Comparison of ENCODE assay signal across 18 cellular contexts in the genomic region with DNA sequence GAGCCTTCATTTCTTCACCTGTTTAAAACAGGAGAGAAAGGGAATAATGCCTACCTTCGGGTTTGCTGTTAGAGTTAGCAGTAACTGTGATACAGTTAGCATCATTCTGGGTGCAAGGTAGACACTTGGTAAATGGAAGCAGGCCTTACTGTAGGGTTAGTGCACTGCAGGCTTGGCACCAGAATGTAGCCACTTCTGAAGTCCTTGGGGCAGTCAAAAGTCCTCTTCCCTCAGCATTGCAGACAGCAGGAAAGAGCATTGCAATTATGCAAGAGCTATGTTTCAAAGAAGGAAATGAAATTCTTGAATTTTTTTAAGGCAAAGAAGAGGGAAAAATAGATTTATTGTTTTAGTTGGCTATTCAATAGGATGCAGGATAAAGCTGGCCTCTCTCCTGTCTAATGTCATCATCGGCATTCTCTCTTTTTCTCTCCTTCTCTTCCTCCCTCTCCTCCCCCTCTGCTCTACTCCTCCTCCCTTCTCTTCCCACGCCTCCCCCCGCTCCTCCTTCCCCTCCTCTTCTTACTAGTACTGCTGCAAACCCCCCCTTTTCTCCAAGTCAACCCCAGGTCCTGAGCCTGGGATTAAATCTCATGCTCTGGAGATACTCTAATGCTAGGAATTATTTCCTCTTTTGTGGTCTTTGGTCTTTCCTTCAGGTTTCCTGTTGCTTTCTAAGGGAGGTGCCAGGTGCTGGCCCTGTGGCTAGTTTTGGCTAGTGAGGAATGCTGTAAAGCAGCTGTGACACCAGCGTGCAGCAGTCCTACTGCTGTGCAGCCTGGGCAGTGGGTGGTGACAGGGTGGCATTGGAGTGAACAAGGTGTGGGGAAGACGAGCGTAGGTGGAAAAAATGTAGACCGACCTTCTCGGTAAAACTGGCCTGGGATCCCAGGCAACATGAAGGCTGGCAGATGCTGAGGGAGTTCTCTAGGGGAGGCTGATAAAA. TPM values are rescaled to one million over a fixed set of nuclear protein-coding genes. Genes with fewer than 3 reads are reported as not detected.
DNase-seq lines count a peak whose midpoint lies in the region; ATAC-seq, FAIRE-seq and TF ChIP-seq lines count a peak whose summit lies in the region.
"Had no signal": no experiment of that assay in that cellular context is flagged by ENCODE, and none has a peak within 500 bp of the region (broad histone marks: within the 10 kb centered on the region; RNA-seq: fewer than 3 reads in every experiment).

No MANE protein-coding gene starts in this region.

- CTCF ChIA-PET in HEK293 (lab: Yijun Ruan, JAX), result no interaction called here
- CTCF ChIA-PET in HepG2 (lab: Yijun Ruan, JAX; ENCODE audit: low intra/inter-chr PET ratio, low total read pairs), result no interaction called here

- H3K9ac ChIP-seq in BLaER1 treated with 17β-estradiol and CSF1 and Interleukin-3, amounts not matched to agents 10 nM and 100 nM, result peak overlapping the region in 2 of 11 experiments; percentile 8 to 36; a peak in 2 of 22 replicates
- no peak overlapping the region for H3K9ac ChIP-seq in adipocyte (ENCODE audit: low read length)
- H3K9ac ChIP-seq in HepG2 (ENCODE audit: insufficient read depth, low read depth, low read length), result no peak overlapping the region

- no peak for FAIRE-seq in HepG2 (lab: Jason Lieb, UNC)
- no peak for FAIRE-seq in RCC 7860 (lab: Jason Lieb, UNC)
- FAIRE-seq: astrocyte had no signal

- POLR2A ChIA-PET in HEK293 (lab: Yijun Ruan, JAX) (no interaction called here), HepG2 (lab: Yijun Ruan, JAX) (interaction anchor here (2.3 kb wide), 1 partner anchor 22 kb away, joined by 5 read pairs; the partner anchor contains the start of gene EEFSEC)

- TF ChIP-seq EP300 in HepG2 (IDR thresholded peaks at IDR 0.05; ENCODE audit: low read depth in 2 of 2, low read length in 2 of 2), result no peak
- TF ChIP-seq EP300 in HepG2 (CRISPR knock-in tag; IDR thresholded peaks at IDR 0.05; ENCODE audit: borderline replicate concordance), result no peak

- peak overlapping the region; percentile 33 to 86 (median 69) for H3K4me2 ChIP-seq in BLaER1 treated with 17β-estradiol and CSF1 and Interleukin-3, amounts not matched to agents 10 nM and 100 nM
- H3K4me2 ChIP-seq in HepG2 (ENCODE audit: low read depth, low read length), result no peak overlapping the region

- H3K9me3 ChIP-seq in BLaER1 treated with 17β-estradiol and CSF1 and Interleukin-3, amounts not matched to agents 10 nM and 100 nM (replicated peaks in 1 of 11), result no peaks in the 10 kb centered on the region
- H3K9me3 ChIP-seq in HEK293 (ENCODE audit: control insufficient read depth, insufficient read depth, low read depth, low read length) (no peaks in the 10 kb centered on the region), adipocyte (ENCODE audit: control insufficient read depth, low read length) (no peaks in the 10 kb centered on the region), HepG2 (ENCODE audit: low read length) (no peaks in the 10 kb centered on the region)
- H3K9me3 ChIP-seq: MG63, neutrophil, sigmoid colon had no signal

- no peaks in the 10 kb centered on the region for H3K36me3 ChIP-seq in BLaER1 treated with 17β-estradiol and CSF1 and Interleukin-3, amounts not matched to agents 10 nM and 100 nM
- H3K36me3 ChIP-seq in HEK293 (ENCODE audit: control insufficient read depth in 2 of 2, insufficient read depth in 1 of 2, low read length in 2 of 2) (no peaks in the 10 kb centered on the region), adipocyte (ENCODE audit: control insufficient read depth, insufficient read depth, low read length, severe bottlenecking) (no peaks in the 10 kb centered on the region), HepG2 (replicated peaks in 1 of 2; ENCODE audit: control insufficient read depth in 1 of 2, insufficient read depth in 2 of 2, low read length in 2 of 2) (peaks cover 0 to 4% of the 10 kb centered on the region in 2 experiments; a peak in 1 of 5 replicates)
- H3K36me3 ChIP-seq: MG63, neutrophil, sigmoid colon had no signal

- intact Hi-C loops in HepG2 (cut with micrococcal nuclease; ENCODE audit: unreplicated experiment), result loop anchor here (5.0 kb wide), 3 partner anchors 52 to 252 kb away; no protein-coding TSS in a partner anchor

- H3K27me3 ChIP-seq in BLaER1 treated with 17β-estradiol and CSF1 and Interleukin-3, amounts not matched to agents 10 nM and 100 nM, result no peaks in the 10 kb centered on the region
- H3K27me3 ChIP-seq in adipocyte (replicated peaks; ENCODE audit: control insufficient read depth, insufficient read depth, low read length), result no peaks in the 10 kb centered on the region
- H3K27me3 ChIP-seq in HepG2 (ENCODE audit: control insufficient read depth in 1 of 2, insufficient read depth in 2 of 2, low read length in 2 of 2), result no peaks in the 10 kb centered on the region
- H3K27me3 ChIP-seq: MG63, neutrophil, sigmoid colon had no signal

- H4K20me1 ChIP-seq in BLaER1 treated with 17β-estradiol and CSF1 and Interleukin-3, amounts not matched to agents 10 nM and 100 nM, result peaks cover 0 to 87% (median 43%) of the 10 kb centered on the region in 11 experiments; a peak in 20 of 22 replicates
- H4K20me1 ChIP-seq in HepG2 (ENCODE audit: insufficient read depth, low read length), result no peaks in the 10 kb centered on the region

- ATAC-seq in HepG2 (no peak), GM21367 (IDR thresholded peaks at IDR 0.05; ENCODE audit: unreplicated experiment) (no peak)

- peaks cover 53% of the 10 kb centered on the region for H3K79me2 ChIP-seq in HepG2 (ENCODE audit: insufficient read depth, low read length)

- TF ChIP-seq CTCF in HEK293 (tag by site-specific recombination; IDR thresholded peaks at IDR 0.05) (no peak), HepG2 (CRISPR knock-in tag; IDR thresholded peaks at IDR 0.05) (no peak)

- H3K4me1 ChIP-seq in BLaER1 treated with 17β-estradiol and CSF1 and Interleukin-3, amounts not matched to agents 10 nM and 100 nM, result peaks cover 20 to 43% (median 29%) of the 10 kb centered on the region in 10 experiments
- H3K4me1 ChIP-seq in HEK293 (ENCODE audit: control insufficient read depth, insufficient read depth, low read length), result no peaks in the 10 kb centered on the region
- H3K4me1 ChIP-seq in adipocyte (ENCODE audit: control insufficient read depth, insufficient read depth, low read length), result peaks cover 21% of the 10 kb centered on the region
- H3K4me1 ChIP-seq in HepG2 (ENCODE audit: insufficient read depth, low read length), result peaks cover 64% of the 10 kb centered on the region

- no peak for TF ChIP-seq POLR2A in HepG2 (IDR thresholded peaks at IDR 0.05; ENCODE audit: insufficient read depth in 1 of 2, low read depth in 2 of 2, low read length in 2 of 2)

- H3K27ac ChIP-seq in BLaER1 treated with 17β-estradiol and CSF1 and Interleukin-3, amounts not matched to agents 10 nM and 100 nM, result no peak overlapping the region
- H3K27ac ChIP-seq in HEK293 (ENCODE audit: extremely low read depth, low read depth, low read length), result no peak overlapping the region
- no peak overlapping the region for H3K27ac ChIP-seq in HepG2 (ENCODE audit: extremely low read length, insufficient read depth, low read length)
- H3K27ac ChIP-seq: neutrophil, sigmoid colon had no signal

- no peak for TF ChIP-seq RAD21 in HepG2 (CRISPR knock-in tag; IDR thresholded peaks at IDR 0.05)

- WGBS in HepG2 (ENCODE audit: low lambda C conversion rate), result 91% methylated on average over 9 of the region's 9 CpGs

- H2AFZ ChIP-seq in HepG2 (ENCODE audit: low read length), result no peak overlapping the region

- no TSS peak for BruUV-seq in HepG2 (replicated peaks; lab: Mats Ljungman, UMichigan)

- DNase-seq in adipocyte (ENCODE audit: low read depth) (peak; percentile 37), HepG2 (ENCODE audit: low spot score) (no peak), RCC 7860 (ENCODE audit: low spot score) (no peak), GM19238 (ENCODE audit: insufficient read length, low spot score) (no peak)
- no peak for DNase-seq in stimulated activated CD4-positive, alpha-beta T cell treated with anti-CD3 and anti-CD28 coated beads, Interleukin-2, amount 100 ng/mL, for 48 hours
- DNase-seq: activated naive CD4-positive, alpha-beta T cell treated with Interleukin-2 at 50 U/mL for 16 hours; DMS 273 treated with DMSO at 0.1 percent for 48 hours; HCEC 1CT; immature natural killer cell; mesendoderm; MG63; sigmoid colon; stimulated activated CD4-positive, alpha-beta T cell treated with anti-CD3 and anti-CD28 coated beads, Interleukin-1b, Interleukin-23, amount 100 ng/mL, for 48 hours had no signal

- in situ Hi-C loops in HepG2 (cut with HindIII; ENCODE audit: extremely low pct_ligation_motif_present, low pct_unique_long_range_greater_than_20kb), result loop anchor here (5.0 to 10.0 kb wide), 2 partner anchors 150 to 317 kb away; partner anchors contain the start of gene GATA2

- H3K4me3 ChIP-seq in BLaER1 treated with 17β-estradiol and CSF1 and Interleukin-3, amounts not matched to agents 10 nM and 100 nM, result no peak overlapping the region
- no peak overlapping the region for H3K4me3 ChIP-seq in HEK293 (ENCODE audit: low read depth, low read length)
- no peak overlapping the region for H3K4me3 ChIP-seq in adipocyte (ENCODE audit: low read length)
- H3K4me3 ChIP-seq in HepG2 (replicated peaks in 1 of 3; ENCODE audit: insufficient read depth in 1 of 3, low read depth in 2 of 3, low read length in 3 of 3), result no peak overlapping the region
- H3K4me3 ChIP-seq: MG63, sigmoid colon had no signal

RNA-seq across cellular contexts. Expression of gene EEFSEC, which starts 21.6 kb away (rescaled TPM):
- 6.4 and 7.9 TPM in 2 replicates for total RNA-seq in HepG2 (2016; rRNA removed; fragmentation: Illumina TruSeq; extraction: Trizol)
- total RNA-seq in HepG2 (2016; cell fraction: cytosol; rRNA removed; fragmentation: Illumina TruSeq; extraction: Trizol; ENCODE audit: low read depth), result 5.1 and 5.6 TPM in 2 replicates
- total RNA-seq in HepG2 (2016; cell fraction: insoluble cytoplasmic fraction; rRNA removed; fragmentation: Illumina TruSeq; extraction: Trizol), result 5.8 and 6.7 TPM in 2 replicates
- total RNA-seq in HepG2 (2016; cell fraction: membrane; rRNA removed; fragmentation: Illumina TruSeq; extraction: Trizol), result 5.6 and 6.3 TPM in 2 replicates
- total RNA-seq in HepG2 (2016; cell fraction: nucleus; rRNA removed; fragmentation: Illumina TruSeq; extraction: Trizol), result 7.1 and 7.7 TPM in 2 replicates
- polyA plus RNA-seq in HepG2 (2011; rRNA removed), result 24.2 and 27.4 TPM in 2 replicates
- polyA plus RNA-seq in HepG2 (2011; cell fraction: cytosol; rRNA removed), result 13.2 and 18.2 TPM in 2 replicates
- 26.2 and 26.5 TPM in 2 replicates for polyA plus RNA-seq in HepG2 (2011; cell fraction: nucleus; rRNA removed)
- 17.5 and 20.3 TPM in 2 replicates for polyA plus RNA-seq in HepG2 (2012)
- polyA plus RNA-seq in HepG2 (2016; cell fraction: cytosol; fragmentation: Illumina TruSeq; extraction: Trizol; ENCODE audit: low read depth), result 8.0 and 8.6 TPM in 2 replicates
- polyA plus RNA-seq in HepG2 (2016; cell fraction: insoluble cytoplasmic fraction; fragmentation: Illumina TruSeq; extraction: Trizol; ENCODE audit: low read depth), result 17.4 and 20.8 TPM in 2 replicates
- 10.3 and 10.7 TPM in 2 replicates for polyA plus RNA-seq in HepG2 (2016; cell fraction: membrane; fragmentation: Illumina TruSeq; extraction: Trizol; ENCODE audit: low read depth)
- polyA plus RNA-seq in HepG2 (2016; cell fraction: nucleus; fragmentation: Illumina TruSeq; extraction: Trizol; ENCODE audit: insufficient read depth, low read depth), result 13.2 and 13.4 TPM in 2 replicates
- polyA minus RNA-seq in HepG2 (2011; rRNA and poly(A)+ RNA removed; ENCODE audit: low replicate concordance), result 28.2 and 50.1 TPM in 2 replicates
- polyA minus RNA-seq in HepG2 (2011; cell fraction: cytosol; rRNA and poly(A)+ RNA removed), result 15.1 and 16.0 TPM in 2 replicates
- 31.0 and 36.3 TPM in 2 replicates for polyA minus RNA-seq in HepG2 (2011; cell fraction: nucleus; rRNA and poly(A)+ RNA removed)

RNA-seq across cellular contexts. Expression of gene RUVBL1, which starts 51.3 kb away (rescaled TPM):
- 86.3 and 120 TPM in 2 replicates for total RNA-seq in HepG2 (2016; rRNA removed; fragmentation: Illumina TruSeq; extraction: Trizol)
- total RNA-seq in HepG2 (2016; cell fraction: cytosol; rRNA removed; fragmentation: Illumina TruSeq; extraction: Trizol; ENCODE audit: low read depth), result 21.3 and 22.5 TPM in 2 replicates
- total RNA-seq in HepG2 (2016; cell fraction: insoluble cytoplasmic fraction; rRNA removed; fragmentation: Illumina TruSeq; extraction: Trizol), result 90.7 and 130 TPM in 2 replicates
- 28.2 and 30.2 TPM in 2 replicates for total RNA-seq in HepG2 (2016; cell fraction: membrane; rRNA removed; fragmentation: Illumina TruSeq; extraction: Trizol)
- 36.7 and 39.2 TPM in 2 replicates for total RNA-seq in HepG2 (2016; cell fraction: nucleus; rRNA removed; fragmentation: Illumina TruSeq; extraction: Trizol)
- polyA plus RNA-seq in HepG2 (2011; rRNA removed), result 29.7 and 32.7 TPM in 2 replicates
- polyA plus RNA-seq in HepG2 (2011; cell fraction: cytosol; rRNA removed), result 38.1 and 39.4 TPM in 2 replicates
- 13.5 and 14.5 TPM in 2 replicates for polyA plus RNA-seq in HepG2 (2011; cell fraction: nucleus; rRNA removed)
- 33.6 and 40.3 TPM in 2 replicates for polyA plus RNA-seq in HepG2 (2012)
- polyA plus RNA-seq in HepG2 (2016; cell fraction: cytosol; fragmentation: Illumina TruSeq; extraction: Trizol; ENCODE audit: low read depth), result 11.3 and 12.3 TPM in 2 replicates
- 101 and 104 TPM in 2 replicates for polyA plus RNA-seq in HepG2 (2016; cell fraction: insoluble cytoplasmic fraction; fragmentation: Illumina TruSeq; extraction: Trizol; ENCODE audit: low read depth)
- 16.7 and 17.6 TPM in 2 replicates for polyA plus RNA-seq in HepG2 (2016; cell fraction: membrane; fragmentation: Illumina TruSeq; extraction: Trizol; ENCODE audit: low read depth)
- 38.5 and 40.8 TPM in 2 replicates for polyA plus RNA-seq in HepG2 (2016; cell fraction: nucleus; fragmentation: Illumina TruSeq; extraction: Trizol; ENCODE audit: insufficient read depth, low read depth)
- polyA minus RNA-seq in HepG2 (2011; rRNA and poly(A)+ RNA removed; ENCODE audit: low replicate concordance), result 48.8 and 126 TPM in 2 replicates
- 20.6 and 22.9 TPM in 2 replicates for polyA minus RNA-seq in HepG2 (2011; cell fraction: cytosol; rRNA and poly(A)+ RNA removed)
- 24.2 and 25.6 TPM in 2 replicates for polyA minus RNA-seq in HepG2 (2011; cell fraction: nucleus; rRNA and poly(A)+ RNA removed)
